9 cellular contexts compared by ENCODE assay signal in genomic region chr12:113862570-113863454, GRCh38.
DNase-seq lines count a peak whose midpoint lies in the region; ATAC-seq and TF ChIP-seq lines count a peak whose summit lies in the region.
"Had no signal": no experiment of that assay in that cellular context is flagged by ENCODE, and none has a peak within 500 bp of the region (broad histone marks: within the 10 kb centered on the region; RNA-seq: fewer than 3 reads in every experiment).

No MANE protein-coding gene starts in this region.

- ATAC-seq in HG03045 (IDR thresholded peaks at IDR 0.05; ENCODE audit: unreplicated experiment), result peak; percentile 40
- peak; percentile 13 for ATAC-seq in foreskin keratinocyte
- ATAC-seq in HG03175 (IDR thresholded peaks at IDR 0.05; ENCODE audit: unreplicated experiment), result no peak
- ATAC-seq in GM21390 (IDR thresholded peaks at IDR 0.05; ENCODE audit: unreplicated experiment), result no peak

- POLR2A ChIA-PET in AG04449 (lab: Yijun Ruan, JAX), result no interaction called here

- CTCF ChIA-PET in AG04449 (lab: Yijun Ruan, JAX), result interaction anchor here (1.2 to 1.9 kb wide), 3 partner anchors 17 to 402 kb away, joined by 3 to 11 read pairs (median 3); no protein-coding TSS in a partner anchor

- H3K27me3 ChIP-seq in SJSA1 (replicated peaks) (no peaks in the 10 kb centered on the region), foreskin keratinocyte (no peaks in the 10 kb centered on the region)

- intact Hi-C loops in CD14-positive monocyte (cut with micrococcal nuclease), result no loop called here

- H3K4me1 ChIP-seq in SJSA1 (replicated peaks) (peaks cover 39% of the 10 kb centered on the region), foreskin keratinocyte (peaks cover 6% of the 10 kb centered on the region)

- no peaks in the 10 kb centered on the region for H3K9me3 Mint-ChIP-seq in CD14-positive monocyte
- H3K9me3 Mint-ChIP-seq: activated naive CD4-positive, alpha-beta T cell treated with anti-CD3 and anti-CD28 coated beads, Interleukin-2, amount 50 U/mL, for 24 hours had no signal

- peak overlapping the region; percentile 79 for H3K27ac ChIP-seq in SJSA1
- H3K27ac ChIP-seq in foreskin keratinocyte, result no peak overlapping the region

- no peaks in the 10 kb centered on the region for H3K9me3 ChIP-seq in SJSA1 (replicated peaks)

- H3K4me3 ChIP-seq in AG04449 (ENCODE audit: low read depth, low read length) (no peak overlapping the region), SJSA1 (no peak overlapping the region; the same call in 1 of the 2 replicates)

- peaks cover 16 to 28% of the 10 kb centered on the region in 2 donors for H3K36me3 Mint-ChIP-seq in CD14-positive monocyte

- H3K36me3 ChIP-seq in SJSA1, result peaks cover 9% of the 10 kb centered on the region

- peaks cover 0 to 1% (median 1%) of the 10 kb centered on the region in 3 donors for H3K27me3 Mint-ChIP-seq in CD14-positive monocyte (ENCODE audit: low read depth in 3 of 3)
- H3K27me3 Mint-ChIP-seq: activated naive CD4-positive, alpha-beta T cell treated with anti-CD3 and anti-CD28 coated beads, Interleukin-2, amount 50 U/mL, for 24 hours had no signal

- H3K27ac Mint-ChIP-seq in CD14-positive monocyte, result peak overlapping the region in 1 of 7 donors; percentile 38

- TF ChIP-seq CTCF in AG04449 (IDR thresholded peaks at IDR 0.05; ENCODE audit: insufficient read depth, low read length, missing control alignments) (no peak), foreskin keratinocyte (conservative IDR thresholded peaks at IDR 0.05) (no peak), CD14-positive monocyte (IDR thresholded peaks at IDR 0.05) (no peak)

- peak; percentile 45 for DNase-seq in AG04449 (ENCODE audit: low read depth, low spot score)
- peak; percentile 83 to 91 for DNase-seq in SJSA1 (ENCODE audit: low read depth in 1 of 2, low spot score in 2 of 2)
- peak in 1 of 2 donors; percentile 9 for DNase-seq in foreskin keratinocyte
- no peak for DNase-seq in NCI-H774 (lab: John Stamatoyannopoulos, UW)
- no peak for DNase-seq in CD14-positive monocyte (ENCODE audit: low spot score)

- H3K4me3 Mint-ChIP-seq in CD14-positive monocyte, result no peak overlapping the region
- H3K4me3 Mint-ChIP-seq: activated naive CD4-positive, alpha-beta T cell treated with anti-CD3 and anti-CD28 coated beads, Interleukin-2, amount 50 U/mL, for 24 hours had no signal

- peaks cover 50% of the 10 kb centered on the region for H3K4me1 Mint-ChIP-seq in CD14-positive monocyte

Comparison
In these comparisons a context has a peak if more than half of its experiments do, and no peak if none do; other contexts are left out.
1. DNase-seq: peak in AG04449 (single experiment) and SJSA1 (2 of 2); none in NCI-H774 (single experiment) and CD14-positive monocyte (single experiment).
2. ATAC-seq: peak in HG03045 (single experiment) and foreskin keratinocyte (single experiment); none in HG03175 (single experiment) and GM21390 (single experiment).